In genomic region chr5:134873987-134874830, GRCh38 we compare ENCODE assay signal across 1 cellular context.
A peak's percentile ranks its signal among the peaks of the same experiment; 100 is the strongest.
TF ChIP-seq lines count a peak whose summit lies in the region.

TXNDC15 (plus strand) TSS chr5:134874371; CDS start chr5:134874428, 57 bp downstream.

TF ChIP-seq in K562, 482 proteins besides CTCF, POLR2A, EP300 and RAD21 (continued from another document):
- TF ChIP-seq MYC (IDR thresholded peaks at IDR 0.05; ENCODE audit: low read depth, low read length) = peak; percentile 65
- TF ChIP-seq MYC (CRISPR knock-in tag; IDR thresholded peaks at IDR 0.05; ENCODE audit: borderline replicate concordance, low read depth) = no peak
- no peak for TF ChIP-seq EHMT2 (IDR thresholded peaks at IDR 0.05)
- TF ChIP-seq, protein P1, sequence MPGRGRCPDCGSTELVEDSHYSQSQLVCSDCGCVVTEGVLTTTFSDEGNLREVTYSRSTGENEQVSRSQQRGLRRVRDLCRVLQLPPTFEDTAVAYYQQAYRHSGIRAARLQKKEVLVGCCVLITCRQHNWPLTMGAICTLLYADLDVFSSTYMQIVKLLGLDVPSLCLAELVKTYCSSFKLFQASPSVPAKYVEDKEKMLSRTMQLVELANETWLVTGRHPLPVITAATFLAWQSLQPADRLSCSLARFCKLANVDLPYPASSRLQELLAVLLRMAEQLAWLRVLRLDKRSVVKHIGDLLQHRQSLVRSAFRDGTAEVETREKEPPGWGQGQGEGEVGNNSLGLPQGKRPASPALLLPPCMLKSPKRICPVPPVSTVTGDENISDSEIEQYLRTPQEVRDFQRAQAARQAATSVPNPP (IDR thresholded peaks at IDR 0.05; ENCODE audit: borderline replicate concordance, insufficient read depth, insufficient read length) = no peak
- 0 out of 2 replicates have a peak, but pooled peaks have one; percentile 89 for TF ChIP-seq RBM34 (IDR thresholded peaks at IDR 0.05; ENCODE audit: borderline replicate concordance, insufficient read depth, low read length)
- TF ChIP-seq, protein P2, sequence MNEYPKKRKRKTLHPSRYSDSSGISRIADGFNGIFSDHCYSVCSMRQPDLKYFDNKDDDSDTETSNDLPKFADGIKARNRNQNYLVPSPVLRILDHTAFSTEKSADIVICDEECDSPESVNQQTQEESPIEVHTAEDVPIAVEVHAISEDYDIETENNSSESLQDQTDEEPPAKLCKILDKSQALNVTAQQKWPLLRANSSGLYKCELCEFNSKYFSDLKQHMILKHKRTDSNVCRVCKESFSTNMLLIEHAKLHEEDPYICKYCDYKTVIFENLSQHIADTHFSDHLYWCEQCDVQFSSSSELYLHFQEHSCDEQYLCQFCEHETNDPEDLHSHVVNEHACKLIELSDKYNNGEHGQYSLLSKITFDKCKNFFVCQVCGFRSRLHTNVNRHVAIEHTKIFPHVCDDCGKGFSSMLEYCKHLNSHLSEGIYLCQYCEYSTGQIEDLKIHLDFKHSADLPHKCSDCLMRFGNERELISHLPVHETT (CRISPR knock-in tag; conservative IDR thresholded peaks at IDR 0.05 in 1 of 2, IDR thresholded peaks at IDR 0.05 in 1 of 2) = no peak
- peak; percentile 94 for TF ChIP-seq TBP (optimal IDR thresholded peaks at IDR 0.05; ENCODE audit: low read depth, low read length)
- TF ChIP-seq ZNF445 (CRISPR knock-in tag; IDR thresholded peaks at IDR 0.05; ENCODE audit: low read depth) = no peak
- no peak for TF ChIP-seq ZNF785 (CRISPR knock-in tag; IDR thresholded peaks at IDR 0.05)
- no peak for TF ChIP-seq NCOA1 (IDR thresholded peaks at IDR 0.05; ENCODE audit: low read depth)
- no peak for TF ChIP-seq ZKSCAN1 (IDR thresholded peaks at IDR 0.05; ENCODE audit: low read depth, low read length)
- TF ChIP-seq PYGO2 (tag; IDR thresholded peaks at IDR 0.05) = no peak
- TF ChIP-seq TOE1 (IDR thresholded peaks at IDR 0.05; ENCODE audit: borderline replicate concordance) = no peak; the same call in 1 of the 2 replicates
- no peak for TF ChIP-seq TOE1 (CRISPR knock-in tag; IDR thresholded peaks at IDR 0.05; ENCODE audit: borderline replicate concordance, low read depth)
- no peak for TF ChIP-seq DLX4 (CRISPR knock-in tag; IDR thresholded peaks at IDR 0.05)
- TF ChIP-seq RBM39 (optimal IDR thresholded peaks at IDR 0.05; ENCODE audit: low read depth, low read length) = no peak
- TF ChIP-seq SMAD4 (CRISPR knock-in tag; conservative IDR thresholded peaks at IDR 0.05) = peak; percentile 89
- no peak for TF ChIP-seq BCOR (IDR thresholded peaks at IDR 0.05)
- TF ChIP-seq TCFL5 (CRISPR knock-in tag; conservative IDR thresholded peaks at IDR 0.05) = no peak
- TF ChIP-seq, protein P3, sequence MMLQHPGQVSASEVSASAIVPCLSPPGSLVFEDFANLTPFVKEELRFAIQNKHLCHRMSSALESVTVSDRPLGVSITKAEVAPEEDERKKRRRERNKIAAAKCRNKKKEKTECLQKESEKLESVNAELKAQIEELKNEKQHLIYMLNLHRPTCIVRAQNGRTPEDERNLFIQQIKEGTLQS (IDR thresholded peaks at IDR 0.05) = no peak
- TF ChIP-seq, protein P3 (CRISPR knock-in tag; conservative IDR thresholded peaks at IDR 0.05) = no peak
- no peak for TF ChIP-seq IRF9 (tag; IDR thresholded peaks at IDR 0.05)
- 0 out of 2 replicates have a peak, but pooled peaks have one; percentile 33 for TF ChIP-seq NCOA6 (IDR thresholded peaks at IDR 0.05)
- TF ChIP-seq ARHGAP35 (IDR thresholded peaks at IDR 0.05; ENCODE audit: partially characterized antibody) = no peak
- TF ChIP-seq, protein P4, sequence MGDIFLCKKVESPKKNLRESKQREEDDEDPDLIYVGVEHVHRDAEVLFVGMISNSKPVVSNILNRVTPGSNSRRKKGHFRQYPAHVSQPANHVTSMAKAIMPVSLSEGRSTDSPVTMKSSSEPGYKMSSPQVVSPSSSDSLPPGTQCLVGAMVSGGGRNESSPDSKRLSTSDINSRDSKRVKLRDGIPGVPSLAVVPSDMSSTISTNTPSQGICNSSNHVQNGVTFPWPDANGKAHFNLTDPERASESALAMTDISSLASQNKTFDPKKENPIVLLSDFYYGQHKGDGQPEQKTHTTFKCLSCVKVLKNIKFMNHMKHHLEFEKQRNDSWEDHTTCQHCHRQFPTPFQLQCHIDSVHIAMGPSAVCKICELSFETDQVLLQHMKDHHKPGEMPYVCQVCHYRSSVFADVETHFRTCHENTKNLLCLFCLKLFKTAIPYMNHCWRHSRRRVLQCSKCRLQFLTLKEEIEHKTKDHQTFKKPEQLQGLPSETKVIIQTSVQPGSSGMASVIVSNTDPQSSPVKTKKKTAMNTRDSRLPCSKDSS (IDR thresholded peaks at IDR 0.05; ENCODE audit: low read depth, partially characterized antibody) = no peak
- TF ChIP-seq, protein P5, sequence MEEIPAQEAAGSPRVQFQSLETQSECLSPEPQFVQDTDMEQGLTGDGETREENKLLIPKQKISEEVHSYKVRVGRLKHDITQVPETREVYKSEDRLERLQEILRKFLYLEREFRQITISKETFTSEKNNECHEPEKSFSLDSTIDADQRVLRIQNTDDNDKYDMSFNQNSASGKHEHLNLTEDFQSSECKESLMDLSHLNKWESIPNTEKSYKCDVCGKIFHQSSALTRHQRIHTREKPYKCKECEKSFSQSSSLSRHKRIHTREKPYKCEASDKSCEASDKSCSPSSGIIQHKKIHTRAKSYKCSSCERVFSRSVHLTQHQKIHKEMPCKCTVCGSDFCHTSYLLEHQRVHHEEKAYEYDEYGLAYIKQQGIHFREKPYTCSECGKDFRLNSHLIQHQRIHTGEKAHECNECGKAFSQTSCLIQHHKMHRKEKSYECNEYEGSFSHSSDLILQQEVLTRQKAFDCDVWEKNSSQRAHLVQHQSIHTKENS (CRISPR knock-in tag; IDR thresholded peaks at IDR 0.05) = no peak
- TF ChIP-seq, protein P6, sequence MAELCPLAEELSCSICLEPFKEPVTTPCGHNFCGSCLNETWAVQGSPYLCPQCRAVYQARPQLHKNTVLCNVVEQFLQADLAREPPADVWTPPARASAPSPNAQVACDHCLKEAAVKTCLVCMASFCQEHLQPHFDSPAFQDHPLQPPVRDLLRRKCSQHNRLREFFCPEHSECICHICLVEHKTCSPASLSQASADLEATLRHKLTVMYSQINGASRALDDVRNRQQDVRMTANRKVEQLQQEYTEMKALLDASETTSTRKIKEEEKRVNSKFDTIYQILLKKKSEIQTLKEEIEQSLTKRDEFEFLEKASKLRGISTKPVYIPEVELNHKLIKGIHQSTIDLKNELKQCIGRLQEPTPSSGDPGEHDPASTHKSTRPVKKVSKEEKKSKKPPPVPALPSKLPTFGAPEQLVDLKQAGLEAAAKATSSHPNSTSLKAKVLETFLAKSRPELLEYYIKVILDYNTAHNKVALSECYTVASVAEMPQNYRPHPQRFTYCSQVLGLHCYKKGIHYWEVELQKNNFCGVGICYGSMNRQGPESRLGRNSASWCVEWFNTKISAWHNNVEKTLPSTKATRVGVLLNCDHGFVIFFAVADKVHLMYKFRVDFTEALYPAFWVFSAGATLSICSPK (IDR thresholded peaks at IDR 0.05; ENCODE audit: borderline replicate concordance) = no peak
